ENCODE assay signal across 27 cellular contexts in the genomic region with DNA sequence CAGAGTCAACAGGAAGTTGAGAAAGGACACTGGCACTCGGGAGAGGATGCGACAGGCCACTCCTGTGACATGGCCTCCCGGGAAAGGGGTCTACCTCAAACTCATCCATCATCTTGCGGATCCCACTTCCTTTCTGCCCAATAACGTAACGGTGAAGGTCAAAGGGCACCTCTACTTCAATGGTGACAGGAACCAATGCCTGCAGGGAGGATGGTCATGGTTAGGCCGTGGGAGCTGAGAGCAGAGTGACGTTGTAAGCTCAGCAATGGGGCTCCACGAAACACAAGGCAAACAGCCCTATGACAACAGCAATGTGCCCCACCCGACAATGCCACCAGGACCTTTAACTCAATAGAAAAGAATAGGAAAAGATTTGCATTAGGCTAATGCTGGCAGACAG. TPM values are rescaled to one million over a fixed set of nuclear protein-coding genes. Genes with fewer than 3 reads are reported as not detected.
DNase-seq lines count a peak whose midpoint lies in the region; ATAC-seq and TF ChIP-seq lines count a peak whose summit lies in the region.
"Had no signal": no experiment of that assay in that cellular context is flagged by ENCODE, and none has a peak within 500 bp of the region (broad histone marks: within the 10 kb centered on the region; RNA-seq: fewer than 3 reads in every experiment).

No MANE protein-coding gene starts in this region.

- H3K4me1 ChIP-seq in heart right ventricle (peaks cover 0 to 15% (median 0%) of the 10 kb centered on the region in 9 donors), smooth muscle cell (ENCODE audit: low read depth) (no peaks in the 10 kb centered on the region)
- H3K4me1 ChIP-seq: SJSA1 had no signal

- H3K9me3 ChIP-seq in heart right ventricle (no peaks in the 10 kb centered on the region), smooth muscle cell (replicated peaks; ENCODE audit: low read depth) (no peaks in the 10 kb centered on the region)
- H3K9me3 ChIP-seq: SJSA1 had no signal

- no peak for ATAC-seq in Right ventricle myocardium inferior
- no peak for ATAC-seq in heart right ventricle
- no peak for ATAC-seq in HG02623 (IDR thresholded peaks at IDR 0.05; ENCODE audit: unreplicated experiment)
- ATAC-seq: Panc1 had no signal

- H2AFZ ChIP-seq in smooth muscle cell (ENCODE audit: low read depth): no peak overlapping the region

- intact Hi-C loops in Right ventricle myocardium inferior (cut with DNase I) (no loop called here), heart right ventricle (cut with DNase I) (no loop called here)

- peaks cover 16 to 100% (median 91%) of the 10 kb centered on the region in 9 donors for H3K36me3 ChIP-seq in heart right ventricle
- H3K36me3 ChIP-seq in smooth muscle cell (ENCODE audit: low read depth): peaks cover 20% of the 10 kb centered on the region

- WGBS in heart right ventricle, 2 donors: 81 to 84% methylated on average over 10 of the region's 10 CpGs
- 94% methylated on average over 10 of the region's 10 CpGs for WGBS in smooth muscle cell (ENCODE audit: low lambda C conversion rate)

- peaks cover 39% of the 10 kb centered on the region for H3K79me2 ChIP-seq in smooth muscle cell (ENCODE audit: low read depth)

- TF ChIP-seq CTCF in heart right ventricle (IDR thresholded peaks at IDR 0.05) (no peak), smooth muscle cell (IDR thresholded peaks at IDR 0.05; ENCODE audit: borderline replicate concordance, insufficient read depth, poor library complexity, severe bottlenecking) (no peak)

- H3K4me3 ChIP-seq in heart right ventricle: no peak overlapping the region
- no peak overlapping the region for H3K4me3 ChIP-seq in smooth muscle cell
- H3K4me3 ChIP-seq: SJSA1 had no signal

- no peak overlapping the region for H3K4me2 ChIP-seq in smooth muscle cell

- DNase-seq in Right ventricle myocardium inferior (ENCODE audit: missing footprints) (peak; percentile 11), heart right ventricle (no peak), dermis blood vessel endothelial cell (peak; percentile 12), lung microvascular endothelial cell (ENCODE audit: low read depth in 2 of 2) (peak; percentile 33 to 70), smooth muscle cell (lab: John Stamatoyannopoulos, UW; ENCODE audit: unreplicated experiment) (no peak)
- DNase-seq in stimulated activated CD4-positive, alpha-beta T cell treated with anti-CD3 and anti-CD28 coated beads, Interleukin-2, amount 100 ng/mL, for 24 hours: no peak
- no peak for DNase-seq in activated CD4-positive, alpha-beta T cell treated with anti-CD3 and anti-CD28 coated beads for 4 hours
- DNase-seq: 8988T; AML-193; C1 segment of cervical spinal cord; Calu3; GOT3; HCEC 1CT; Karpas-422; MV-4-11; NCI-H1105 treated with DMSO at 0.1 percent for 48 hours; NCI-H1694; NCI-H2081; NCI-H2171; NCI-H345; NCI-H524; NCI-H774; NK-92 treated with Interleukin-12 subunit alpha and Interleukin-12 subunit beta, amount 100 ng/mL, for 24 hours had no signal

- no peaks in the 10 kb centered on the region for H3K27me3 ChIP-seq in heart right ventricle
- no peaks in the 10 kb centered on the region for H3K27me3 ChIP-seq in smooth muscle cell (ENCODE audit: low read depth)
- H3K27me3 ChIP-seq: SJSA1 had no signal

- H3F3A ChIP-seq in smooth muscle cell (ENCODE audit: low read depth): peaks cover 44% of the 10 kb centered on the region

- H3K27ac ChIP-seq in heart right ventricle (no peak overlapping the region), smooth muscle cell (ENCODE audit: low read depth) (peak overlapping the region; percentile 12)
- H3K27ac ChIP-seq: SJSA1 had no signal

- H4K20me1 ChIP-seq in smooth muscle cell (ENCODE audit: low read depth): peaks cover 100% of the 10 kb centered on the region

- no peak overlapping the region for H3K9ac ChIP-seq in smooth muscle cell (ENCODE audit: low read depth)

RNA-seq across cellular contexts. Expression of gene ANO7, which starts 46.9 kb away (rescaled TPM):
- total RNA-seq in Right ventricle myocardium inferior (0.81 TPM), heart right ventricle (1 to 10 TPM in 8 of 10 donors, under 1 TPM in 2; 0.92 to 3.0 (median 2.0) TPM), dermis blood vessel endothelial cell (0.34 and 1.1 TPM in 2 replicates), lung microvascular endothelial cell (0.65 and 2.6 TPM in 2 replicates), smooth muscle cell (0.36 and 1.3 TPM in 2 replicates)
- polyA plus RNA-seq in heart right ventricle (under 1 TPM; 0.61 to 0.73 TPM), smooth muscle cell (1.4 and 4.9 TPM in 2 replicates)
- polyA plus RNA-seq: CD8-positive, alpha-beta memory T cell had no signal

Comparison
In these comparisons a context has a peak if more than half of its experiments do, and no peak if none do; other contexts are left out.
1. DNase-seq: peak in Right ventricle myocardium inferior (single experiment), dermis blood vessel endothelial cell (single experiment) and lung microvascular endothelial cell (2 of 2); none in heart right ventricle (0 of 2), smooth muscle cell (single experiment), stimulated activated CD4-positive, alpha-beta T cell treated with anti-CD3 and anti-CD28 coated beads, Interleukin-2, amount 100 ng/mL, for 24 hours (0 of 2) and activated CD4-positive, alpha-beta T cell treated with anti-CD3 and anti-CD28 coated beads for 4 hours (0 of 2).